29 cellular contexts compared by ENCODE assay signal in genomic region chr21:32320059-32320458, GRCh38. TPM values are rescaled to one million over a fixed set of nuclear protein-coding genes. Genes with fewer than 3 reads are reported as not detected.
DNase-seq lines count a peak whose midpoint lies in the region; ATAC-seq and TF ChIP-seq lines count a peak whose summit lies in the region.
"Had no signal": no experiment of that assay in that cellular context is flagged by ENCODE, and none has a peak within 500 bp of the region (broad histone marks: within the 10 kb centered on the region; RNA-seq: fewer than 3 reads in every experiment).

No MANE protein-coding gene starts in this region.

- H3K4me3 ChIP-seq in right atrium auricular region, result no peak overlapping the region
- H3K4me3 ChIP-seq: MG63, PC-9 had no signal

- no peak overlapping the region for H3K27ac ChIP-seq in right atrium auricular region
- H3K27ac ChIP-seq: PC-9 had no signal

- POLR2A ChIA-PET in activated CD4-positive, alpha-beta T cell treated with anti-CD3 and anti-CD28 coated beads, Interleukin-2, amount 10 ng/mL, durations not matched to agents 7 days and 5 days (lab: Charles Lee), result no interaction called here
- POLR2A ChIA-PET in activated CD4-positive, alpha-beta T cell treated with anti-CD3 and anti-CD28 coated beads for 36 hours (lab: Charles Lee), result no interaction called here

- no peaks in the 10 kb centered on the region for H3K9me3 Mint-ChIP-seq in activated CD4-positive, alpha-beta T cell treated with anti-CD3 and anti-CD28 coated beads, Interleukin-2, amount 10 ng/mL, durations not matched to agents 7 days and 5 days
- no peaks in the 10 kb centered on the region for H3K9me3 Mint-ChIP-seq in activated CD4-positive, alpha-beta T cell treated with anti-CD3 and anti-CD28 coated beads for 36 hours (ENCODE audit: low read depth)
- H3K9me3 Mint-ChIP-seq: CD8-positive, alpha-beta memory T cell had no signal

- H3K9me3 ChIP-seq in right atrium auricular region, result no peaks in the 10 kb centered on the region
- H3K9me3 ChIP-seq: BE2C, MG63 had no signal

- H3K36me3 ChIP-seq in right atrium auricular region, result peaks cover 98% of the 10 kb centered on the region

- intact Hi-C loops in activated CD4-positive, alpha-beta T cell treated with anti-CD3 and anti-CD28 coated beads for 36 hours (cut with DNase I, micrococcal nuclease), result no loop called here
- intact Hi-C loops in left ventricle myocardium superior (cut with micrococcal nuclease), result no loop called here

- CTCF ChIA-PET in activated CD4-positive, alpha-beta T cell treated with anti-CD3 and anti-CD28 coated beads, Interleukin-2, amount 10 ng/mL, durations not matched to agents 7 days and 5 days (lab: Charles Lee), result no interaction called here
- CTCF ChIA-PET in activated CD4-positive, alpha-beta T cell treated with anti-CD3 and anti-CD28 coated beads for 36 hours (lab: Charles Lee), result no interaction called here

- no peaks in the 10 kb centered on the region for H3K27me3 Mint-ChIP-seq in activated CD4-positive, alpha-beta T cell treated with anti-CD3 and anti-CD28 coated beads, Interleukin-2, amount 10 ng/mL, durations not matched to agents 7 days and 5 days
- H3K27me3 Mint-ChIP-seq in activated CD4-positive, alpha-beta T cell treated with anti-CD3 and anti-CD28 coated beads for 36 hours, result no peaks in the 10 kb centered on the region

- no peaks in the 10 kb centered on the region for H3K27me3 ChIP-seq in right atrium auricular region
- H3K27me3 ChIP-seq: BE2C, MG63 had no signal

- H3K27ac Mint-ChIP-seq in activated CD4-positive, alpha-beta T cell treated with anti-CD3 and anti-CD28 coated beads, Interleukin-2, amount 10 ng/mL, durations not matched to agents 7 days and 5 days, result peak overlapping the region; percentile 25
- no peak overlapping the region for H3K27ac Mint-ChIP-seq in activated CD4-positive, alpha-beta T cell treated with anti-CD3 and anti-CD28 coated beads for 36 hours

- H3K4me1 Mint-ChIP-seq in activated CD4-positive, alpha-beta T cell treated with anti-CD3 and anti-CD28 coated beads, Interleukin-2, amount 10 ng/mL, durations not matched to agents 7 days and 5 days, result no peaks in the 10 kb centered on the region
- H3K4me1 Mint-ChIP-seq in activated CD4-positive, alpha-beta T cell treated with anti-CD3 and anti-CD28 coated beads for 36 hours, result no peaks in the 10 kb centered on the region
- H3K4me1 Mint-ChIP-seq: CD14-positive monocyte; CD8-positive, alpha-beta memory T cell had no signal

- no peak overlapping the region for H3K4me3 Mint-ChIP-seq in activated CD4-positive, alpha-beta T cell treated with anti-CD3 and anti-CD28 coated beads, Interleukin-2, amount 10 ng/mL, durations not matched to agents 7 days and 5 days
- H3K4me3 Mint-ChIP-seq in activated CD4-positive, alpha-beta T cell treated with anti-CD3 and anti-CD28 coated beads for 36 hours, result no peak overlapping the region
- H3K4me3 Mint-ChIP-seq: CD14-positive monocyte had no signal

- TF ChIP-seq CTCF in right atrium auricular region (IDR thresholded peaks at IDR 0.05), result no peak

- DNase-seq in activated CD4-positive, alpha-beta T cell treated with anti-CD3 and anti-CD28 coated beads, Interleukin-2, amount 10 ng/mL, durations not matched to agents 7 days and 5 days, result no peak
- no peak for DNase-seq in activated CD4-positive, alpha-beta T cell treated with anti-CD3 and anti-CD28 coated beads for 36 hours
- DNase-seq in left ventricle myocardium superior (no peak), right atrium auricular region (ENCODE audit: low spot score) (no peak), mesenteric fat pad (ENCODE audit: low spot score) (peak; percentile 24), occipital lobe (lab: John Stamatoyannopoulos, UW) (no peak)
- DNase-seq: 8988T; ACHN; CD8-positive, alpha-beta memory T cell; DMS153; DND-41; IMR-90; KG1; MG63; NCI-H1105 treated with DMSO at 0.1 percent for 48 hours; NCI-H1694; NCI-H2029 treated with DMSO at 0.1 percent for 48 hours; NCI-H446 treated with DMSO at 0.1 percent for 48 hours; NCI-H526; NCI-H82; NK-92 treated with Interleukin-12 subunit alpha and Interleukin-12 subunit beta, amount 100 ng/mL, for 24 hours; PC-9 had no signal

- no peak for ATAC-seq in activated CD4-positive, alpha-beta T cell treated with anti-CD3 and anti-CD28 coated beads for 36 hours
- peak; percentile 24 for ATAC-seq in left ventricle myocardium superior
- ATAC-seq in GM18868 (IDR thresholded peaks at IDR 0.05; ENCODE audit: unreplicated experiment), result no peak
- ATAC-seq: HCT116, Right ventricle myocardium inferior had no signal

- peaks cover 35% of the 10 kb centered on the region for H3K36me3 Mint-ChIP-seq in activated CD4-positive, alpha-beta T cell treated with anti-CD3 and anti-CD28 coated beads, Interleukin-2, amount 10 ng/mL, durations not matched to agents 7 days and 5 days (ENCODE audit: low read depth)
- H3K36me3 Mint-ChIP-seq in activated CD4-positive, alpha-beta T cell treated with anti-CD3 and anti-CD28 coated beads for 36 hours (ENCODE audit: low read depth), result peaks cover 59% of the 10 kb centered on the region

- no peaks in the 10 kb centered on the region for H3K4me1 ChIP-seq in right atrium auricular region
- H3K4me1 ChIP-seq: BE2C had no signal

RNA-seq across cellular contexts. Expression of gene MRAP, which starts 21.4 kb away (rescaled TPM):
- total RNA-seq in activated CD4-positive, alpha-beta T cell treated with anti-CD3 and anti-CD28 coated beads, Interleukin-2, amount 10 ng/mL, durations not matched to agents 7 days and 5 days, result not detected
- total RNA-seq in activated CD4-positive, alpha-beta T cell treated with anti-CD3 and anti-CD28 coated beads for 36 hours, result not detected
- total RNA-seq in left ventricle myocardium superior, result 0.37 TPM
- total RNA-seq in right atrium auricular region, result 1 to 10 TPM in 1 of 2 donors, not detected in 1; 5.3 TPM
- total RNA-seq in mesenteric fat pad, result 149 TPM
- total RNA-seq in occipital lobe, result not detected
- total RNA-seq: CD8-positive, alpha-beta memory T cell; H4; IMR-90; PC-9; RPMI7951 had no signal

RNA-seq across cellular contexts. Expression of gene MIS18A, which starts 41.2 kb away (rescaled TPM):
- 10 to 100 TPM; 18.6 to 19.6 TPM for total RNA-seq in activated CD4-positive, alpha-beta T cell treated with anti-CD3 and anti-CD28 coated beads, Interleukin-2, amount 10 ng/mL, durations not matched to agents 7 days and 5 days
- 10 to 100 TPM; 21.5 to 35.3 TPM for total RNA-seq in activated CD4-positive, alpha-beta T cell treated with anti-CD3 and anti-CD28 coated beads for 36 hours
- total RNA-seq in left ventricle myocardium superior (2.6 TPM), right atrium auricular region (1 to 10 TPM; 2.3 to 2.5 TPM), mesenteric fat pad (5.4 TPM), occipital lobe (9.0 TPM)

Comparison
In these comparisons a context has a peak if more than half of its experiments do, and no peak if none do; other contexts are left out.
1. RNA of gene MRAP, which starts 21.4 kb away (total RNA-seq): 149 TPM in mesenteric fat pad (single experiment); 5.3 TPM in right atrium auricular region, 0.37 TPM in left ventricle myocardium superior (single experiment), not detected in activated CD4-positive, alpha-beta T cell treated with anti-CD3 and anti-CD28 coated beads, Interleukin-2, amount 10 ng/mL, durations not matched to agents 7 days and 5 days, not detected in activated CD4-positive, alpha-beta T cell treated with anti-CD3 and anti-CD28 coated beads for 36 hours and not detected in occipital lobe (single experiment); every median in the first group is over 10 times any median in the second.